ENCODE assay signal across 33 cellular contexts in genomic region chr7:89264126-89264525, GRCh38.
"Had no signal": no experiment of that assay in that cellular context is flagged by ENCODE, and none has a peak within 500 bp of the region (broad histone marks: within the 10 kb centered on the region; RNA-seq: fewer than 3 reads in every experiment).

No MANE protein-coding gene starts in this region.

- H3K4me1 ChIP-seq: adrenal gland, ascending aorta, body of pancreas, breast epithelium had no signal

- H3K9me3 ChIP-seq: adrenal gland, ascending aorta, body of pancreas, breast epithelium had no signal

- H3K27me3 ChIP-seq: adrenal gland, ascending aorta, body of pancreas, brain microvascular endothelial cell, breast epithelium, cardiac muscle cell had no signal

- DNase-seq: activated effector memory CD4-positive, alpha-beta T cell treated with anti-CD3 and anti-CD28 coated beads, Interleukin-2, amount 50 U/mL, for 16 hours; activated effector memory CD4-positive, alpha-beta T cell treated with Interleukin-2 at 50 U/mL for 16 hours; activated gamma-delta T cell; activated gamma-delta T cell treated with Interleukin-2 at 50 U/mL for 16 hours; activated naive CD4-positive, alpha-beta T cell; activated naive CD4-positive, alpha-beta T cell treated with anti-CD3 and anti-CD28 coated beads for 36 hours; activated naive CD4-positive, alpha-beta T cell treated with anti-CD3 and anti-CD28 coated beads, Interleukin-2, amount 10 ng/mL, durations not matched to agents 7 days and 5 days; activated naive CD4-positive, alpha-beta T cell treated with anti-CD3 and anti-CD28 coated beads, Interleukin-2, amount 50 U/mL, for 16 hours; activated naive CD4-positive, alpha-beta T cell treated with Interleukin-2 at 50 U/mL for 16 hours; activated naive CD8-positive, alpha-beta T cell treated with anti-CD3 and anti-CD28 coated beads for 36 hours; activated naive CD8-positive, alpha-beta T cell treated with anti-CD3 and anti-CD28 coated beads, Interleukin-2, amount 10 ng/mL, durations not matched to agents 7 days and 5 days; activated naive CD8-positive, alpha-beta T cell treated with anti-CD3 and anti-CD28 coated beads, Interleukin-2, amount 50 U/mL, for 24 hours; activated T-cell treated with anti-CD3 and anti-CD28 coated beads, Interleukin-2, amount 50 U/mL, for 4 hours; activated T-cell treated with anti-CD3 and anti-CD28 coated beads, Interleukin-2, amount 50 U/mL, for 48 hours; activated T-cell treated with anti-CD3 and anti-CD28 coated beads, Interleukin-2, amount 50 U/mL, for 72 hours; adrenal gland; amniotic stem cell; amygdala; anterior cingulate cortex; aorta; body of pancreas; brain microvascular endothelial cell; caudate nucleus; central memory CD4-positive, alpha-beta T cell; cerebellar nuclear complex had no signal

- FAIRE-seq: astrocyte, bronchial epithelial cell, colon had no signal

- ATAC-seq: activated naive CD4-positive, alpha-beta T cell treated with anti-CD3 and anti-CD28 coated beads, Interleukin-2, amount 50 U/mL, for 72 hours; activated naive CD8-positive, alpha-beta T cell treated with anti-CD3 and anti-CD28 coated beads, Interleukin-2, amount 50 U/mL, for 24 hours; activated T-cell treated with anti-CD3 and anti-CD28 coated beads, Interleukin-2, amount 50 U/mL, for 4 hours; activated T-cell treated with anti-CD3 and anti-CD28 coated beads, Interleukin-2, amount 50 U/mL, for 72 hours; activated T-helper 17 cell treated with anti-CD3 and anti-CD28 coated beads, Interleukin-2, amount 50 U/mL, for 72 hours; body of pancreas had no signal

- H3K4me3 ChIP-seq: adrenal gland, ascending aorta, body of pancreas, breast epithelium, cardiac muscle cell had no signal

- H3K27ac ChIP-seq: adrenal gland, ascending aorta, body of pancreas, brain microvascular endothelial cell, breast epithelium, cardiac muscle cell had no signal

- H3K36me3 ChIP-seq: adrenal gland, ascending aorta, brain microvascular endothelial cell, breast epithelium, cardiac muscle cell had no signal
